In genomic region chr12:26402648-26403047, GRCh38 we compare ENCODE assay signal across 1 cellular context.
TF ChIP-seq lines count a peak whose summit lies in the region.

No MANE protein-coding gene starts in this region.

TF ChIP-seq in HCT116, 20 proteins besides CTCF, POLR2A, EP300 and RAD21 (continued from another document):
- TF ChIP-seq REST (IDR thresholded peaks at IDR 0.05; ENCODE audit: low read depth) (no peak), ZFX (IDR thresholded peaks at IDR 0.05) (no peak)
